8 cellular contexts compared by ENCODE assay signal in genomic region chr14:55026793-55027560, GRCh38. TPM values are rescaled to one million over a fixed set of nuclear protein-coding genes. Genes with fewer than 3 reads are reported as not detected.
DNase-seq lines count a peak whose midpoint lies in the region; ATAC-seq and TF ChIP-seq lines count a peak whose summit lies in the region.

TSS of gene SOCS4 (plus strand) at chr14:55027236. CDS start at chr14:55043042, 15,806 bp downstream.
A gene with protein sequence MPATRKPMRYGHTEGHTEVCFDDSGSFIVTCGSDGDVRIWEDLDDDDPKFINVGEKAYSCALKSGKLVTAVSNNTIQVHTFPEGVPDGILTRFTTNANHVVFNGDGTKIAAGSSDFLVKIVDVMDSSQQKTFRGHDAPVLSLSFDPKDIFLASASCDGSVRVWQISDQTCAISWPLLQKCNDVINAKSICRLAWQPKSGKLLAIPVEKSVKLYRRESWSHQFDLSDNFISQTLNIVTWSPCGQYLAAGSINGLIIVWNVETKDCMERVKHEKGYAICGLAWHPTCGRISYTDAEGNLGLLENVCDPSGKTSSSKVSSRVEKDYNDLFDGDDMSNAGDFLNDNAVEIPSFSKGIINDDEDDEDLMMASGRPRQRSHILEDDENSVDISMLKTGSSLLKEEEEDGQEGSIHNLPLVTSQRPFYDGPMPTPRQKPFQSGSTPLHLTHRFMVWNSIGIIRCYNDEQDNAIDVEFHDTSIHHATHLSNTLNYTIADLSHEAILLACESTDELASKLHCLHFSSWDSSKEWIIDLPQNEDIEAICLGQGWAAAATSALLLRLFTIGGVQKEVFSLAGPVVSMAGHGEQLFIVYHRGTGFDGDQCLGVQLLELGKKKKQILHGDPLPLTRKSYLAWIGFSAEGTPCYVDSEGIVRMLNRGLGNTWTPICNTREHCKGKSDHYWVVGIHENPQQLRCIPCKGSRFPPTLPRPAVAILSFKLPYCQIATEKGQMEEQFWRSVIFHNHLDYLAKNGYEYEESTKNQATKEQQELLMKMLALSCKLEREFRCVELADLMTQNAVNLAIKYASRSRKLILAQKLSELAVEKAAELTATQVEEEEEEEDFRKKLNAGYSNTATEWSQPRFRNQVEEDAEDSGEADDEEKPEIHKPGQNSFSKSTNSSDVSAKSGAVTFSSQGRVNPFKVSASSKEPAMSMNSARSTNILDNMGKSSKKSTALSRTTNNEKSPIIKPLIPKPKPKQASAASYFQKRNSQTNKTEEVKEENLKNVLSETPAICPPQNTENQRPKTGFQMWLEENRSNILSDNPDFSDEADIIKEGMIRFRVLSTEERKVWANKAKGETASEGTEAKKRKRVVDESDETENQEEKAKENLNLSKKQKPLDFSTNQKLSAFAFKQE (minus strand): TSS chr14:55027099. CDS start chr14:55026787, 312 bp downstream.

- H3K27me3 ChIP-seq in SK-N-SH (ENCODE audit: insufficient read depth) (no peaks in the 10 kb centered on the region), suprapubic skin (no peaks in the 10 kb centered on the region)

- peak within 1 kb of the TSS; percentile 93 for H2AFZ ChIP-seq in SK-N-SH (ENCODE audit: low read depth)

- peak within 1 kb of the TSS; percentile 87 for H3K4me2 ChIP-seq in SK-N-SH

- peaks cover 32% of the 10 kb centered on the region for H4K20me1 ChIP-seq in SK-N-SH (ENCODE audit: insufficient read depth)

- H3K9me2 ChIP-seq in SK-N-SH: no peaks in the 10 kb centered on the region

- H3K9me3 ChIP-seq in SK-N-SH: no peaks in the 10 kb centered on the region
- no peaks in the 10 kb centered on the region for H3K9me3 ChIP-seq in suprapubic skin

- peak; percentile 78 for TF ChIP-seq POLR2A in GM10847 (IDR thresholded peaks at IDR 0.05; ENCODE audit: extremely low read depth, insufficient read length)
- peak in 1 of 2 donors; percentile 71 for TF ChIP-seq POLR2A in suprapubic skin (IDR thresholded peaks at IDR 0.05)

- CTCF ChIA-PET in SK-N-SH (lab: Yijun Ruan, JAX): interaction anchor here (1.0 to 7.0 kb wide), 6 partner anchors 10 to 463 kb away, joined by 3 to 40 read pairs (median 4); partner anchors contain the start of genes MAPK1IP1L and SAMD4A

- peak within 1 kb of the TSS; percentile 69 to 73 for H3K4me3 ChIP-seq in SK-N-SH (ENCODE audit: low read depth in 2 of 2, low read length in 1 of 2)
- H3K4me3 ChIP-seq in suprapubic skin: peak within 1 kb of the TSS; percentile 68

- 1% methylated on average over 33 of the region's 55 CpGs for whole genome bisulfite sequencing in SK-N-SH (ENCODE audit: low lambda C conversion rate)
- under 1% methylated on average over 43 of the region's 55 CpGs for WGBS in suprapubic skin

- POLR2A ChIA-PET in SK-N-SH (lab: Yijun Ruan, JAX): interaction anchor here (0.8 to 3.0 kb wide), 8 partner anchors 12 to 461 kb away, joined by 3 to 32 read pairs (median 4); partner anchors contain the start of gene MAPK1IP1L

- H3K9ac ChIP-seq in SK-N-SH: peak within 1 kb of the TSS; percentile 94

- H3K36me3 ChIP-seq in SK-N-SH (replicated peaks in 1 of 2; ENCODE audit: control insufficient read depth in 1 of 2, insufficient read depth in 2 of 2, low read length in 1 of 2) (peaks cover 6 to 9% of the 10 kb centered on the region in 2 experiments), suprapubic skin (no peaks in the 10 kb centered on the region)

- H3F3A ChIP-seq in SK-N-SH (replicated peaks; ENCODE audit: insufficient read depth): no peaks in the 10 kb centered on the region

- DNase-seq in NCI-H1092 (lab: John Stamatoyannopoulos, UW) (peak; percentile 95), SK-N-SH (peak; percentile 96), globus pallidus (ENCODE audit: low spot score) (peak; percentile 92), nucleus accumbens (lab: John Stamatoyannopoulos, UW) (peak; percentile 62 to 97 (median 93)), suprapubic skin (ENCODE audit: low spot score in 2 of 2) (peak; percentile 96 to 97)
- peak; percentile 97 for DNase-seq in activated naive CD4-positive, alpha-beta T cell treated with anti-CD3 and anti-CD28 coated beads, Interleukin-2, amount 50 U/mL, for 16 hours

- peaks cover 83% of the 10 kb centered on the region for H3K79me2 ChIP-seq in SK-N-SH (ENCODE audit: insufficient read depth)

- peaks cover 17 to 19% of the 10 kb centered on the region in 2 experiments; a peak in 3 of 4 replicates for H3K4me1 ChIP-seq in SK-N-SH (ENCODE audit: control insufficient read depth in 1 of 2, insufficient read depth in 2 of 2, low read depth in 1 of 2, low read length in 1 of 2)
- peaks cover 38% of the 10 kb centered on the region for H3K4me1 ChIP-seq in suprapubic skin

- peak; percentile 89 for ATAC-seq in HG02610 (IDR thresholded peaks at IDR 0.05; ENCODE audit: unreplicated experiment)

- H3K27ac ChIP-seq in SK-N-SH (ENCODE audit: low read depth in 2 of 2, low read length in 1 of 2) (peak within 1 kb of the TSS; percentile 78 to 84), suprapubic skin (peak within 1 kb of the TSS; percentile 73)

- no peak for TF ChIP-seq RAD21 in SK-N-SH (IDR thresholded peaks at IDR 0.05; ENCODE audit: low read length)

- no peak for TF ChIP-seq EP300 in SK-N-SH (IDR thresholded peaks at IDR 0.05; ENCODE audit: borderline replicate concordance in 1 of 2, low read depth in 1 of 2, low read length in 1 of 2)
- TF ChIP-seq EP300 in suprapubic skin (IDR thresholded peaks at IDR 0.05): no peak

- TF ChIP-seq CTCF in SK-N-SH (IDR thresholded peaks at IDR 0.05): no peak
- TF ChIP-seq CTCF in suprapubic skin (IDR thresholded peaks at IDR 0.05): no peak

TF ChIP-seq in SK-N-SH, 30 proteins besides CTCF, POLR2A, EP300 and RAD21 (continues in another document):
- TF ChIP-seq POLR2AphosphoS5 (IDR thresholded peaks at IDR 0.05; ENCODE audit: low read depth, low read length) (peak; percentile 91; the same call in 1 of the 2 replicates), YY1 (IDR thresholded peaks at IDR 0.05; ENCODE audit: low read depth) (peak; percentile 66; the same call in 1 of the 2 replicates), RFX5 (IDR thresholded peaks at IDR 0.05; ENCODE audit: low read length) (peak; percentile 54), FOXM1 (IDR thresholded peaks at IDR 0.05; ENCODE audit: low read depth) (no peak), TAF1 (IDR thresholded peaks at IDR 0.05; ENCODE audit: borderline replicate concordance, low read depth, low read length) (peak; percentile 76), USF1 (IDR thresholded peaks at IDR 0.05; ENCODE audit: borderline replicate concordance, low read depth) (no peak; the same call in 1 of the 2 replicates), SMC3 (IDR thresholded peaks at IDR 0.05; ENCODE audit: low read depth, low read length) (no peak), MAX (IDR thresholded peaks at IDR 0.05; ENCODE audit: low read depth) (peak; percentile 91; the same call in 1 of the 2 replicates), TCF12 (IDR thresholded peaks at IDR 0.05) (peak; percentile 38; the same call in 1 of the 2 replicates), MEF2A (IDR thresholded peaks at IDR 0.05; ENCODE audit: borderline replicate concordance, low read depth) (no peak), REST (IDR thresholded peaks at IDR 0.05; ENCODE audit: low read depth, low read length) (no peak)
- TF ChIP-seq, protein P1, sequence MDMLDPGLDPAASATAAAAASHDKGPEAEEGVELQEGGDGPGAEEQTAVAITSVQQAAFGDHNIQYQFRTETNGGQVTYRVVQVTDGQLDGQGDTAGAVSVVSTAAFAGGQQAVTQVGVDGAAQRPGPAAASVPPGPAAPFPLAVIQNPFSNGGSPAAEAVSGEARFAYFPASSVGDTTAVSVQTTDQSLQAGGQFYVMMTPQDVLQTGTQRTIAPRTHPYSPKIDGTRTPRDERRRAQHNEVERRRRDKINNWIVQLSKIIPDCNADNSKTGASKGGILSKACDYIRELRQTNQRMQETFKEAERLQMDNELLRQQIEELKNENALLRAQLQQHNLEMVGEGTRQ (IDR thresholded peaks at IDR 0.05; ENCODE audit: borderline replicate concordance, low read depth, low read length): no peak

RNA-seq across cellular contexts. Expression of gene SOCS4, which starts in this region (rescaled TPM):
- 2.2 and 3.2 TPM in 2 replicates for polyA plus RNA-seq in SK-N-SH (2012; rRNA removed)
- polyA plus RNA-seq in SK-N-SH (2012; cell fraction: cytosol; rRNA removed): 3.5 and 3.9 TPM in 2 replicates
- 2.2 and 5.0 TPM in 2 replicates for polyA plus RNA-seq in SK-N-SH (2012; cell fraction: nucleus; rRNA removed)
- 10 to 100 TPM; 10.0 to 12.0 (median 11.6) TPM for total RNA-seq in suprapubic skin

RNA-seq across cellular contexts. Expression of the second gene that starts in this region (rescaled TPM):
- polyA plus RNA-seq in SK-N-SH (2012; rRNA removed): 2.9 and 3.6 TPM in 2 replicates
- 4.5 and 4.9 TPM in 2 replicates for polyA plus RNA-seq in SK-N-SH (2012; cell fraction: cytosol; rRNA removed)
- 1.4 and 3.0 TPM in 2 replicates for polyA plus RNA-seq in SK-N-SH (2012; cell fraction: nucleus; rRNA removed)
- total RNA-seq in suprapubic skin: 1 to 10 TPM; 1.3 to 3.4 (median 2.3) TPM

Comparison
In these comparisons a context has a peak if more than half of its experiments do, and no peak if none do; other contexts are left out.
1. Peak in every context shown above with its lines: DNase-seq, ATAC-seq, H3K4me3 ChIP-seq and H3K27ac ChIP-seq.